ENCODE assay signal across 26 cellular contexts in genomic region chr6:7204726-7205125, GRCh38.
A peak's percentile ranks its signal among the peaks of the same experiment; 100 is the strongest.
DNase-seq lines count a peak whose midpoint lies in the region; ATAC-seq and TF ChIP-seq lines count a peak whose summit lies in the region.
"Had no signal": no experiment of that assay in that cellular context is flagged by ENCODE, and none has a peak within 500 bp of the region (broad histone marks: within the 10 kb centered on the region; RNA-seq: fewer than 3 reads in every experiment).

No MANE protein-coding gene starts in this region.

- ATAC-seq in activated B cell treated with CpG ODN at 0.5 μM for 24 hours (ENCODE audit: low read depth), result no peak
- ATAC-seq in stimulated activated naive B cell treated with anti-CD40 and anti-IgM and Interleukin-4, amounts not matched to agents 10 μg/mL and 1 μg/mL and 100 μg/mL, for 72 hours (replicated peaks), result no peak
- ATAC-seq in HG02981 (IDR thresholded peaks at IDR 0.05; ENCODE audit: unreplicated experiment), result no peak
- ATAC-seq in GM21381 (IDR thresholded peaks at IDR 0.05; ENCODE audit: unreplicated experiment), result no peak
- ATAC-seq: naive thymus-derived CD4-positive, alpha-beta T cell; right lobe of liver; T-cell had no signal

- H3K4me1 ChIP-seq in Caco-2, result peaks cover 8% of the 10 kb centered on the region
- H3K4me1 ChIP-seq: breast epithelium, parathyroid adenoma had no signal

- no peaks in the 10 kb centered on the region for H3K27me3 Mint-ChIP-seq in Caco-2 (ENCODE audit: insufficient read depth, unreplicated experiment)
- H3K27me3 Mint-ChIP-seq in activated B cell treated with CpG ODN at 0.5 μM for 24 hours, result no peaks in the 10 kb centered on the region
- H3K27me3 Mint-ChIP-seq in stimulated activated naive B cell treated with anti-CD40 and anti-IgM and Interleukin-4, amounts not matched to agents 10 μg/mL and 1 μg/mL and 100 μg/mL, for 72 hours, result no peaks in the 10 kb centered on the region
- no peaks in the 10 kb centered on the region for H3K27me3 Mint-ChIP-seq in glutamatergic neuron (ENCODE audit: unreplicated experiment)
- H3K27me3 Mint-ChIP-seq: activated naive CD8-positive, alpha-beta T cell; naive thymus-derived CD4-positive, alpha-beta T cell; T-cell had no signal

- peaks cover 20% of the 10 kb centered on the region for H3K4me1 Mint-ChIP-seq in Caco-2 (ENCODE audit: low read depth, unreplicated experiment)
- peaks cover 68% of the 10 kb centered on the region for H3K4me1 Mint-ChIP-seq in activated B cell treated with CpG ODN at 0.5 μM for 24 hours
- H3K4me1 Mint-ChIP-seq in stimulated activated naive B cell treated with anti-CD40 and anti-IgM and Interleukin-4, amounts not matched to agents 10 μg/mL and 1 μg/mL and 100 μg/mL, for 72 hours, result peaks cover 46 to 68% of the 10 kb centered on the region in 2 donors
- H3K4me1 Mint-ChIP-seq in glutamatergic neuron (ENCODE audit: low read depth, unreplicated experiment), result no peaks in the 10 kb centered on the region

- intact Hi-C loops in Caco-2 (cut with micrococcal nuclease; ENCODE audit: unreplicated experiment) (no loop called here), activated B cell treated with CpG ODN at 0.5 μM for 24 hours (cut with micrococcal nuclease) (loop anchor here (5.0 kb wide), 2 partner anchors 33 to 402 kb away; no protein-coding TSS in a partner anchor)

- H3K4me3 Mint-ChIP-seq in Caco-2 (ENCODE audit: unreplicated experiment) (no peak overlapping the region), activated B cell treated with CpG ODN at 0.5 μM for 24 hours (no peak overlapping the region), glutamatergic neuron (ENCODE audit: unreplicated experiment) (no peak overlapping the region)
- peak overlapping the region in 1 of 2 donors; percentile 30 for H3K4me3 Mint-ChIP-seq in stimulated activated naive B cell treated with anti-CD40 and anti-IgM and Interleukin-4, amounts not matched to agents 10 μg/mL and 1 μg/mL and 100 μg/mL, for 72 hours
- H3K4me3 Mint-ChIP-seq: activated naive CD8-positive, alpha-beta T cell; naive thymus-derived CD4-positive, alpha-beta T cell; T-cell had no signal

- H3K4me3 ChIP-seq in Caco-2 (ENCODE audit: low read depth, low read length), result no peak overlapping the region
- no peak overlapping the region for H3K4me3 ChIP-seq in fibroblast of villous mesenchyme (ENCODE audit: low read depth, low read length)
- H3K4me3 ChIP-seq: BLaER1 treated with 17β-estradiol and CSF1 and Interleukin-3, amounts not matched to agents 10 nM and 100 nM; breast epithelium; right lobe of liver; thoracic aorta had no signal

- no peaks in the 10 kb centered on the region for H3K9me3 ChIP-seq in Caco-2
- H3K9me3 ChIP-seq: BLaER1 treated with 17β-estradiol and CSF1 and Interleukin-3, amounts not matched to agents 10 nM and 100 nM; breast epithelium; right lobe of liver; thoracic aorta had no signal

- DNase-seq in Caco-2, result no peak
- DNase-seq in activated B cell treated with CpG ODN at 0.5 μM for 24 hours, result no peak
- peak; percentile 21 for DNase-seq in fibroblast of villous mesenchyme (ENCODE audit: low read depth)
- no peak for DNase-seq in stimulated activated naive B cell treated with anti-CD40 and anti-IgM and Interleukin-4, amounts not matched to agents 10 μg/mL and 1 μg/mL and 100 μg/mL, for 72 hours
- DNase-seq in hypothalamus (lab: John Stamatoyannopoulos, UW), result no peak
- no peak for DNase-seq in glutamatergic neuron
- DNase-seq: activated CD4-positive, alpha-beta T cell treated with anti-CD3 and anti-CD28 coated beads for 4 hours; cortex of kidney; GOT3; KBM-7; mesendoderm; naive thymus-derived CD4-positive, alpha-beta T cell; NCI-H1930; NCI-H2227 treated with DMSO at 0.1 percent for 48 hours; NCI-H82; OCI-M1; right lobe of liver; SHP77; T-cell had no signal

- peaks cover 33% of the 10 kb centered on the region for H3K36me3 Mint-ChIP-seq in Caco-2 (ENCODE audit: insufficient read depth, unreplicated experiment)
- peaks cover 38% of the 10 kb centered on the region for H3K36me3 Mint-ChIP-seq in activated B cell treated with CpG ODN at 0.5 μM for 24 hours (ENCODE audit: low read depth)
- H3K36me3 Mint-ChIP-seq in stimulated activated naive B cell treated with anti-CD40 and anti-IgM and Interleukin-4, amounts not matched to agents 10 μg/mL and 1 μg/mL and 100 μg/mL, for 72 hours, result peaks cover 34 to 54% of the 10 kb centered on the region in 2 donors
- H3K36me3 Mint-ChIP-seq in glutamatergic neuron (ENCODE audit: unreplicated experiment), result no peaks in the 10 kb centered on the region

- no peaks in the 10 kb centered on the region for H3K27me3 ChIP-seq in Caco-2 (replicated peaks; ENCODE audit: control insufficient read depth, insufficient read depth, low read length)
- H3K27me3 ChIP-seq: BLaER1 treated with 17β-estradiol and CSF1 and Interleukin-3, amounts not matched to agents 10 nM and 100 nM; breast epithelium; right lobe of liver had no signal

- BruUV-seq in Caco-2 (replicated peaks; lab: Mats Ljungman, UMichigan), result no TSS peak

- POLR2A ChIA-PET in Caco-2 (lab: Charles Lee), result no interaction called here
- POLR2A ChIA-PET in activated B cell treated with CpG ODN at 0.5 μM for 24 hours (lab: Charles Lee), result interaction anchor here (0.6 to 0.7 kb wide), 2 partner anchors 23 to 31 kb away, joined by 3 to 6 read pairs; no protein-coding TSS in a partner anchor

- no peaks in the 10 kb centered on the region for H3K9me3 Mint-ChIP-seq in Caco-2 (ENCODE audit: unreplicated experiment)
- H3K9me3 Mint-ChIP-seq in activated B cell treated with CpG ODN at 0.5 μM for 24 hours, result no peaks in the 10 kb centered on the region
- H3K9me3 Mint-ChIP-seq in stimulated activated naive B cell treated with anti-CD40 and anti-IgM and Interleukin-4, amounts not matched to agents 10 μg/mL and 1 μg/mL and 100 μg/mL, for 72 hours, result no peaks in the 10 kb centered on the region
- H3K9me3 Mint-ChIP-seq in glutamatergic neuron (ENCODE audit: unreplicated experiment), result no peaks in the 10 kb centered on the region
- H3K9me3 Mint-ChIP-seq: naive thymus-derived CD4-positive, alpha-beta T cell; T-cell had no signal

- no peak for TF ChIP-seq CTCF in Caco-2 (IDR thresholded peaks at IDR 0.05; ENCODE audit: insufficient read depth in 1 of 2, low read depth in 1 of 2, low read length in 1 of 2, severe bottlenecking in 1 of 2, unreplicated experiment in 1 of 2)
- no peak for TF ChIP-seq CTCF in activated B cell treated with CpG ODN at 0.5 μM for 24 hours (IDR thresholded peaks at IDR 0.05)
- TF ChIP-seq CTCF in fibroblast of villous mesenchyme (IDR thresholded peaks at IDR 0.05; ENCODE audit: insufficient read depth, low read depth, low read length), result no peak
- TF ChIP-seq CTCF in glutamatergic neuron (IDR thresholded peaks at IDR 0.05; ENCODE audit: partially characterized antibody, unreplicated experiment), result no peak

- CTCF ChIA-PET in Caco-2 (lab: Charles Lee) (no interaction called here), activated B cell treated with CpG ODN at 0.5 μM for 24 hours (lab: Charles Lee) (no interaction called here)

- peaks cover 2% of the 10 kb centered on the region; the same call in 1 of the 2 replicates for H3K36me3 ChIP-seq in Caco-2 (ENCODE audit: control insufficient read depth, insufficient read depth, low read length)
- H3K36me3 ChIP-seq: breast epithelium, thoracic aorta had no signal

- H3K27ac Mint-ChIP-seq in Caco-2 (ENCODE audit: unreplicated experiment), result peak overlapping the region; percentile 32
- peak overlapping the region; percentile 57 for H3K27ac Mint-ChIP-seq in activated B cell treated with CpG ODN at 0.5 μM for 24 hours
- H3K27ac Mint-ChIP-seq in stimulated activated naive B cell treated with anti-CD40 and anti-IgM and Interleukin-4, amounts not matched to agents 10 μg/mL and 1 μg/mL and 100 μg/mL, for 72 hours, result peak overlapping the region; percentile 25
- H3K27ac Mint-ChIP-seq in glutamatergic neuron (ENCODE audit: unreplicated experiment), result no peak overlapping the region
- H3K27ac Mint-ChIP-seq: activated naive CD8-positive, alpha-beta T cell; T-cell had no signal
